ENCODE assay signal across 2 cellular contexts in genomic region chr6:41455818-41456217, GRCh38.
TF ChIP-seq lines count a peak whose summit lies in the region.

No MANE protein-coding gene starts in this region.

TF ChIP-seq in HepG2, 621 proteins besides CTCF, POLR2A, EP300 and RAD21 (continued from another document):
- TF ChIP-seq TEAD3 (CRISPR knock-in tag; optimal IDR thresholded peaks at IDR 0.05; ENCODE audit: borderline replicate concordance) = peak; percentile 8
- TF ChIP-seq RBM39 (IDR thresholded peaks at IDR 0.05; ENCODE audit: low read depth, low read length, poor library complexity, severe bottlenecking) = peak; percentile 5
- TF ChIP-seq ZSCAN30 (CRISPR knock-in tag; IDR thresholded peaks at IDR 0.05) = no peak
- TF ChIP-seq, protein P1, sequence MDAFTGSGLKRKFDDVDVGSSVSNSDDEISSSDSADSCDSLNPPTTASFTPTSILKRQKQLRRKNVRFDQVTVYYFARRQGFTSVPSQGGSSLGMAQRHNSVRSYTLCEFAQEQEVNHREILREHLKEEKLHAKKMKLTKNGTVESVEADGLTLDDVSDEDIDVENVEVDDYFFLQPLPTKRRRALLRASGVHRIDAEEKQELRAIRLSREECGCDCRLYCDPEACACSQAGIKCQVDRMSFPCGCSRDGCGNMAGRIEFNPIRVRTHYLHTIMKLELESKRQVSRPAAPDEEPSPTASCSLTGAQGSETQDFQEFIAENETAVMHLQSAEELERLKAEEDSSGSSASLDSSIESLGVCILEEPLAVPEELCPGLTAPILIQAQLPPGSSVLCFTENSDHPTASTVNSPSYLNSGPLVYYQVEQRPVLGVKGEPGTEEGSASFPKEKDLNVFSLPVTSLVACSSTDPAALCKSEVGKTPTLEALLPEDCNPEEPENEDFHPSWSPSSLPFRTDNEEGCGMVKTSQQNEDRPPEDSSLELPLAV (CRISPR knock-in tag; conservative IDR thresholded peaks at IDR 0.05; ENCODE audit: low read depth) = no peak

TF ChIP-seq in K562, 482 proteins besides CTCF, POLR2A, EP300 and RAD21:
- TF ChIP-seq CUX1 (CRISPR knock-in tag; IDR thresholded peaks at IDR 0.05) (no peak), HNRNPUL1 (IDR thresholded peaks at IDR 0.05; ENCODE audit: low read length) (no peak), ZBTB34 (CRISPR knock-in tag; IDR thresholded peaks at IDR 0.05) (no peak), POLR2G (IDR thresholded peaks at IDR 0.05; ENCODE audit: low read depth, low read length) (no peak)
TF ChIP-seq in K562: peak in this region for 0.
